In genomic region chr2:31208240-31208639, GRCh38 we compare ENCODE assay signal across 17 cellular contexts. TPM values are rescaled to one million over a fixed set of nuclear protein-coding genes. Genes with fewer than 3 reads are reported as not detected.
"Had no signal": no experiment of that assay in that cellular context is flagged by ENCODE, and none has a peak within 500 bp of the region (broad histone marks: within the 10 kb centered on the region; RNA-seq: fewer than 3 reads in every experiment).

No MANE protein-coding gene starts in this region.

- H3K4me3 Mint-ChIP-seq: activated CD4-positive, alpha-beta T cell treated with anti-CD3 and anti-CD28 coated beads, Interleukin-2, amount 10 ng/mL, durations not matched to agents 7 days and 5 days; effector memory CD8-positive, alpha-beta T cell; T-helper 2 cell treated with Interferon-gamma antibody and Interleukin-4, amounts not matched to agents 5 μg/mL and 100 μg/mL, for 36 hours had no signal

- H3K27ac Mint-ChIP-seq: activated CD4-positive, alpha-beta T cell treated with anti-CD3 and anti-CD28 coated beads, Interleukin-2, amount 10 ng/mL, durations not matched to agents 7 days and 5 days; effector memory CD8-positive, alpha-beta T cell; T-helper 2 cell treated with Interferon-gamma antibody and Interleukin-4, amounts not matched to agents 5 μg/mL and 100 μg/mL, for 36 hours had no signal

- H3K36me3 ChIP-seq: gastroesophageal sphincter, heart right ventricle, tibial nerve had no signal

- DNase-seq: activated CD4-positive, alpha-beta T cell treated with anti-CD3 and anti-CD28 coated beads, Interleukin-2, amount 10 ng/mL, durations not matched to agents 7 days and 5 days; activated naive CD4-positive, alpha-beta T cell treated with Interleukin-2 at 50 U/mL for 16 hours; activated T-cell treated with anti-CD3 and anti-CD28 coated beads for 4 hours; aorta; dermis blood vessel endothelial cell; effector memory CD8-positive, alpha-beta T cell; heart right ventricle; naive B cell; posterior cingulate gyrus; retina; stimulated activated CD4-positive, alpha-beta T cell treated with anti-CD3 and anti-CD28 coated beads, Interleukin-2, amount 100 ng/mL, for 48 hours; stimulated activated naive CD4-positive, alpha-beta T cell had no signal

- H3K27me3 ChIP-seq: heart right ventricle, tibial nerve had no signal

- H3K4me1 ChIP-seq: gastroesophageal sphincter, tibial nerve had no signal

- H3K27ac ChIP-seq: epithelial cell of prostate, gastroesophageal sphincter, heart right ventricle, tibial nerve had no signal

- H3K27me3 Mint-ChIP-seq: activated CD4-positive, alpha-beta T cell treated with anti-CD3 and anti-CD28 coated beads, Interleukin-2, amount 10 ng/mL, durations not matched to agents 7 days and 5 days; naive B cell had no signal

- H3K4me1 Mint-ChIP-seq: activated CD4-positive, alpha-beta T cell treated with anti-CD3 and anti-CD28 coated beads, Interleukin-2, amount 10 ng/mL, durations not matched to agents 7 days and 5 days had no signal

- H3K9me3 ChIP-seq: gastroesophageal sphincter, heart right ventricle, tibial nerve had no signal

- H3K9me3 Mint-ChIP-seq: activated CD4-positive, alpha-beta T cell treated with anti-CD3 and anti-CD28 coated beads, Interleukin-2, amount 10 ng/mL, durations not matched to agents 7 days and 5 days; effector memory CD8-positive, alpha-beta T cell; naive B cell; T-helper 2 cell treated with Interferon-gamma antibody and Interleukin-4, amounts not matched to agents 5 μg/mL and 100 μg/mL, for 36 hours had no signal

- ATAC-seq: effector memory CD8-positive, alpha-beta T cell; gastroesophageal sphincter had no signal

- H3K4me3 ChIP-seq: gastroesophageal sphincter, heart right ventricle, lung, tibial nerve had no signal

RNA-seq across cellular contexts. Expression of gene CAPN14, which starts 9.1 kb away (rescaled TPM):
- total RNA-seq: dermis blood vessel endothelial cell, tibial nerve had no signal
